Comparison of ENCODE assay signal across 12 cellular contexts in the genomic region with DNA sequence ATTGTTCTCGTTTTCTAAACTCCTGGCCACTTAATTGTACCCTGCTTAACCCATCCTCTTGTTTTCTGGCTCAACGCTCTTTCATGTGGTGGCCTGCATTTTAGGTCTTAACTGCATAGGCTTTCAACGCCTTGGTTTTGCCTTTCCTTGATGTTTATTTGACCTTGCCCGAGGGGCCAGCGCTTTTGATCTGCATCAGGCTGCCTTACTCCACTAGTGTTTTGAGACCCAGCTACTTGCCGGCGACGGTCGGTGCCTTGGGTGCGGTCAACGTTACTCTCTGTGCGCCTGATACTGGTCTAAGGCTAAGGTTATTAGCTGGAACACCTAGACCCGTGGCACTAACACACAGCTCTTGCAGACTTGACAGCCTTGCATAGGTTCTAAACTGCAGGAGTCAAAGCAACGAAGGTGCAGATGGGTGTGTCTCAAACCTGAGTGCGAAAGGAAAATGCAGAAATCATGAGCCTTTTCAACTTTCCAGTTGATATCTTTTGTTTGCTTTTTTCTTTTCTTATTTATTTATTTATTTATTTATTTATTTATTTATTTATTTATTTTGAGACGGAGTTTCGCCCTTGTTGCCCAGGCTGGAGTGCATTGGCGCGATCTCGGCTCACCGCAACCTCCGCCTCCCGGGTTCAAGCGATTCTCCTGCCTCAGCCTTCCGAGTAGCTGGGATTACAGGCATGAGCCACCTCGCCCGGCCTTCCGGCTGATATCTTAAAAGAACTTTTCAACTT.
DNase-seq lines count a peak whose midpoint lies in the region; ATAC-seq and TF ChIP-seq lines count a peak whose summit lies in the region.
"Had no signal": no experiment of that assay in that cellular context is flagged by ENCODE, and none has a peak within 500 bp of the region (broad histone marks: within the 10 kb centered on the region; RNA-seq: fewer than 3 reads in every experiment).

No MANE protein-coding gene starts in this region.

- H3K27me3 ChIP-seq in cardiac muscle cell (no peaks in the 10 kb centered on the region), iPS DF 6.9 (ENCODE audit: control insufficient read depth, insufficient read depth, low read length) (no peaks in the 10 kb centered on the region), smooth muscle cell (ENCODE audit: low read depth) (no peaks in the 10 kb centered on the region)
- H3K27me3 ChIP-seq: spleen had no signal

- H3K4me3 ChIP-seq in cardiac muscle cell (peak overlapping the region; percentile 49), WI38 (ENCODE audit: low read depth, low read length) (peak overlapping the region; percentile 64), iPS DF 6.9 (ENCODE audit: low read length) (peak overlapping the region; percentile 91), smooth muscle cell (peak overlapping the region; percentile 69)

- DNase-seq in cardiac muscle cell (ENCODE audit: low read depth in 1 of 2, low spot score in 1 of 2), result peak in 1 of 2 donors; percentile 20
- DNase-seq in Right ventricle myocardium inferior (ENCODE audit: missing footprints), result no peak
- no peak for DNase-seq in iPS DF 6.9 (ENCODE audit: low read depth, low spot score)
- no peak for DNase-seq in smooth muscle cell (lab: John Stamatoyannopoulos, UW; ENCODE audit: unreplicated experiment)
- no peak for DNase-seq in NCI-H2107 treated with DMSO at 0.1 percent for 48 hours (lab: John Stamatoyannopoulos, UW; ENCODE audit: unreplicated experiment)
- DNase-seq: activated T-cell treated with anti-CD3 and anti-CD28 coated beads for 4 hours, midbrain, NCI-H1092 had no signal

- H3K9ac ChIP-seq in smooth muscle cell (ENCODE audit: low read depth), result no peak overlapping the region

- H3K36me3 ChIP-seq in cardiac muscle cell, result no peaks in the 10 kb centered on the region
- no peaks in the 10 kb centered on the region for H3K36me3 ChIP-seq in iPS DF 6.9 (ENCODE audit: control insufficient read depth, insufficient read depth, low read length)
- no peaks in the 10 kb centered on the region for H3K36me3 ChIP-seq in smooth muscle cell (ENCODE audit: low read depth)

- ATAC-seq in Right ventricle myocardium inferior (no peak), HG03196 (IDR thresholded peaks at IDR 0.05; ENCODE audit: unreplicated experiment) (no peak), HG03039 (IDR thresholded peaks at IDR 0.05; ENCODE audit: unreplicated experiment) (no peak)

- H3K27ac ChIP-seq in cardiac muscle cell (peak overlapping the region; percentile 99), iPS DF 6.9 (ENCODE audit: low read length) (peak overlapping the region; percentile 92), smooth muscle cell (ENCODE audit: low read depth) (peak overlapping the region; percentile 99)

- peaks cover 28% of the 10 kb centered on the region for H3K4me1 ChIP-seq in cardiac muscle cell (ENCODE audit: low read depth)
- H3K4me1 ChIP-seq in iPS DF 6.9 (ENCODE audit: control insufficient read depth, insufficient read depth, low read length), result no peaks in the 10 kb centered on the region; the same call in 1 of the 2 replicates
- peaks cover 22% of the 10 kb centered on the region for H3K4me1 ChIP-seq in smooth muscle cell (ENCODE audit: low read depth)

- no peak overlapping the region for H2AFZ ChIP-seq in smooth muscle cell (ENCODE audit: low read depth)

- intact Hi-C loops in Right ventricle myocardium inferior (cut with DNase I), result no loop called here

- no peaks in the 10 kb centered on the region for H4K20me1 ChIP-seq in smooth muscle cell (ENCODE audit: low read depth)

- TF ChIP-seq CTCF in cardiac muscle cell (IDR thresholded peaks at IDR 0.05; ENCODE audit: low read depth, low read length) (no peak), WI38 (IDR thresholded peaks at IDR 0.05; ENCODE audit: low read depth, low read length) (no peak), smooth muscle cell (IDR thresholded peaks at IDR 0.05; ENCODE audit: borderline replicate concordance, insufficient read depth, poor library complexity, severe bottlenecking) (no peak)

- H3K4me2 ChIP-seq in smooth muscle cell, result peak overlapping the region; percentile 88

- WGBS in iPS DF 6.9 (ENCODE audit: insufficient coverage, insufficient read length), result no CpG with 5 or more reads among the region's 28 CpGs
- 32% methylated on average over 28 of the region's 28 CpGs for WGBS in smooth muscle cell (ENCODE audit: low lambda C conversion rate)

- H3F3A ChIP-seq in smooth muscle cell (ENCODE audit: low read depth), result peaks cover 22% of the 10 kb centered on the region

- H3K79me2 ChIP-seq in smooth muscle cell (ENCODE audit: low read depth), result no peaks in the 10 kb centered on the region

- H3K9me3 ChIP-seq in cardiac muscle cell (ENCODE audit: low read depth), result no peaks in the 10 kb centered on the region
- no peaks in the 10 kb centered on the region for H3K9me3 ChIP-seq in iPS DF 6.9 (ENCODE audit: control insufficient read depth, insufficient read depth, low read length)
- H3K9me3 ChIP-seq in smooth muscle cell (replicated peaks; ENCODE audit: low read depth), result no peaks in the 10 kb centered on the region
